18 cellular contexts compared by ENCODE assay signal in the genomic region with DNA sequence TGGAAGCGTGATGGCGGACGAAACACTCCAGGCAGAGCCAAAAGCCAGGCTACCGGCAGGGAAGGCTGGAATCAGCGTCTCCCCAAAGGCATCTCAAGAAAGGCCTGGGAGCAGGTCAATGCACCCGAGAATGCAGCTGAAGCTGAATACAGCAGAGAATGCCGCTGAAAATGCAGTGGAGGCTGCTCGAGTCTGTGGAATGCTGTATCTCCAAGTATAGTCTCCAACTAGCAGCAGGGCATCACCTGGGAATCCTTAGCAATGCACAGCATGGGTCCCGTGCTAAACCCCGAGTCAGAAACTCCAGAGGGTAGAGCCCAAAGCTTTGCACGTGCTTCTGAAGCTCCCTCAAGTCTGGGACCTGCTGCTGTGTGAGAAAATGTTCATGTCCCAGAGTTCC.
DNase-seq lines count a peak whose midpoint lies in the region; ATAC-seq, FAIRE-seq and TF ChIP-seq lines count a peak whose summit lies in the region.
"Had no signal": no experiment of that assay in that cellular context is flagged by ENCODE, and none has a peak within 500 bp of the region (broad histone marks: within the 10 kb centered on the region; RNA-seq: fewer than 3 reads in every experiment).

No MANE protein-coding gene starts in this region.

- H3K9me3 Mint-ChIP-seq in endodermal cell, result peaks cover 4% of the 10 kb centered on the region

- no peaks in the 10 kb centered on the region for H3K36me3 Mint-ChIP-seq in endodermal cell (ENCODE audit: low read depth)

- H3K27me3 Mint-ChIP-seq in endodermal cell (ENCODE audit: insufficient read depth), result no peaks in the 10 kb centered on the region

- no peak for FAIRE-seq in RCC 7860 (lab: Jason Lieb, UNC)
- FAIRE-seq: D721Med had no signal

- H2BK5ac ChIP-seq in mesendoderm (ENCODE audit: low read length), result no peak overlapping the region

- H3K4me3 Mint-ChIP-seq in endodermal cell, result no peak overlapping the region
- H3K4me3 Mint-ChIP-seq: CD4-positive, alpha-beta T cell had no signal

- intact Hi-C loops in aorta (cut with DNase I), result no loop called here

- WGBS in endodermal cell (ENCODE audit: insufficient coverage in 1 of 2, insufficient read length in 1 of 2), 2 experiments, result 72 to 77% methylated on average over 10 to 11 of the region's 11 CpGs
- no CpG with 5 or more reads among the region's 11 CpGs for WGBS in mesendoderm (ENCODE audit: extremely low coverage, insufficient coverage, low lambda C conversion rate)
- WGBS in aorta, 2 donors, result 59 to 71% methylated on average over 11 of the region's 11 CpGs

- H3K79me2 ChIP-seq in mesendoderm (ENCODE audit: control insufficient read depth, insufficient read depth, low read length), result no peaks in the 10 kb centered on the region

- no peak overlapping the region for H3K56ac ChIP-seq in mesendoderm (ENCODE audit: low read length)

- H3K9me3 ChIP-seq in endodermal cell (ENCODE audit: control insufficient read depth, low read length), result no peaks in the 10 kb centered on the region
- no peaks in the 10 kb centered on the region for H3K9me3 ChIP-seq in aorta (ENCODE audit: control insufficient read depth, low read length)

- H3K23ac ChIP-seq in mesendoderm (ENCODE audit: low read length), result no peak overlapping the region

- no peak overlapping the region for H3K27ac Mint-ChIP-seq in endodermal cell
- H3K27ac Mint-ChIP-seq: CD4-positive, alpha-beta T cell had no signal

- H2BK15ac ChIP-seq in mesendoderm (replicated peaks; ENCODE audit: low read depth), result no peak overlapping the region

- H3K4me1 ChIP-seq in endodermal cell (ENCODE audit: control insufficient read depth, insufficient read depth, low read length), result no peaks in the 10 kb centered on the region
- H3K4me1 ChIP-seq in mesendoderm (ENCODE audit: control insufficient read depth, low read depth, low read length), result no peaks in the 10 kb centered on the region
- no peaks in the 10 kb centered on the region for H3K4me1 ChIP-seq in aorta (ENCODE audit: control insufficient read depth in 1 of 2, insufficient read depth in 2 of 2, low read length in 2 of 2)

- no peak overlapping the region for H3K27ac ChIP-seq in endodermal cell (ENCODE audit: low read depth, low read length)
- H3K27ac ChIP-seq in mesendoderm (ENCODE audit: low read depth, low read length), result no peak overlapping the region
- H3K27ac ChIP-seq in aorta (ENCODE audit: low read depth in 1 of 2, low read length in 2 of 2), result no peak overlapping the region
- H3K27ac ChIP-seq: KMS-11 had no signal

- H3K9ac ChIP-seq in endodermal cell (ENCODE audit: extremely low read depth, low read length, poor library complexity, severe bottlenecking), result no peak overlapping the region
- H3K9ac ChIP-seq in mesendoderm (ENCODE audit: low read length), result no peak overlapping the region
- H3K9ac ChIP-seq: KMS-11 had no signal

- H3K27me3 ChIP-seq in H7 (ENCODE audit: control insufficient read depth, insufficient read depth, low read length), result no peaks in the 10 kb centered on the region
- H3K27me3 ChIP-seq in endodermal cell (ENCODE audit: control insufficient read depth, insufficient read depth, low read length, poor library complexity, severe bottlenecking), result no peaks in the 10 kb centered on the region
- no peaks in the 10 kb centered on the region for H3K27me3 ChIP-seq in mesendoderm (ENCODE audit: insufficient read depth, low read length, poor library complexity)
- peaks cover 0 to 1% of the 10 kb centered on the region in 2 donors for H3K27me3 ChIP-seq in aorta (ENCODE audit: control insufficient read depth in 1 of 2, insufficient read depth in 2 of 2, low read length in 1 of 2)

- peak; percentile 33 for ATAC-seq in aorta (ENCODE audit: low FRiP score)
- ATAC-seq in GM19395 (IDR thresholded peaks at IDR 0.05; ENCODE audit: unreplicated experiment), result no peak
- ATAC-seq: SK-N-SH treated with all-trans-retinoic acid at 6 μM for 48 hours had no signal

- H3K4ac ChIP-seq in mesendoderm (ENCODE audit: low read depth, low read length), result no peak overlapping the region

- peaks cover 3% of the 10 kb centered on the region for H3K4me1 Mint-ChIP-seq in endodermal cell

- DNase-seq in H7 (peak; percentile 57), endodermal cell (peak; percentile 87), mesendoderm (peak; percentile 69), aorta (no peak), SW 1271 (lab: John Stamatoyannopoulos, UW) (no peak), RCC 7860 (ENCODE audit: low spot score) (no peak)
- DNase-seq: AML-193; CD4-positive, alpha-beta T cell; DMS79; NCI-H1436; NCI-H2029 treated with DMSO at 0.1 percent for 48 hours; NCI-H510A; NCI-H774; SHP77 treated with DMSO at 0.1 percent for 48 hours had no signal

- H4K5ac ChIP-seq in mesendoderm (ENCODE audit: low read length), result no peak overlapping the region

- H2BK120ac ChIP-seq in mesendoderm (ENCODE audit: low read depth, low read length), result no peak overlapping the region

- H3K18ac ChIP-seq in mesendoderm (ENCODE audit: low read length), result no peak overlapping the region

- H3K36me3 ChIP-seq in H7 (replicated peaks; ENCODE audit: control insufficient read depth, insufficient read depth, low read length), result no peaks in the 10 kb centered on the region
- no peaks in the 10 kb centered on the region for H3K36me3 ChIP-seq in endodermal cell (ENCODE audit: control insufficient read depth, insufficient read depth, low read length)
- H3K36me3 ChIP-seq in mesendoderm (ENCODE audit: control insufficient read depth, insufficient read depth, low read length), result no peaks in the 10 kb centered on the region
- H3K36me3 ChIP-seq in aorta (ENCODE audit: control insufficient read depth in 1 of 2, insufficient read depth in 2 of 2, low read length in 1 of 2), result no peaks in the 10 kb centered on the region

- H2AK5ac ChIP-seq in mesendoderm (ENCODE audit: low read length), result no peak overlapping the region

- H4K8ac ChIP-seq in mesendoderm (ENCODE audit: low read depth, low read length), result no peak overlapping the region

- no peak for TF ChIP-seq CTCF in endodermal cell (conservative IDR thresholded peaks at IDR 0.05)

- no peak overlapping the region for H3K4me2 ChIP-seq in mesendoderm (ENCODE audit: low read length)
- H3K4me2 ChIP-seq: KMS-11 had no signal

- H3K79me1 ChIP-seq in mesendoderm (ENCODE audit: low read length), result no peaks in the 10 kb centered on the region

- H3K4me3 ChIP-seq in H7 (ENCODE audit: insufficient read depth, low read depth, low read length) (no peak overlapping the region), endodermal cell (ENCODE audit: low read length) (no peak overlapping the region), mesendoderm (ENCODE audit: low read length) (no peak overlapping the region), aorta (ENCODE audit: low read length in 2 of 2) (no peak overlapping the region)

Comparison
In these comparisons a context has a peak if more than half of its experiments do, and no peak if none do; other contexts are left out.
1. DNase-seq: peak in H7 (single experiment), endodermal cell (single experiment) and mesendoderm (single experiment); none in aorta (0 of 2), SW 1271 (0 of 2) and RCC 7860 (single experiment).